ENCODE assay signal across 6 cellular contexts in genomic region chr19:17337675-17338439, GRCh38. TPM values are rescaled to one million over a fixed set of nuclear protein-coding genes. Genes with fewer than 3 reads are reported as not detected.
A peak's percentile ranks its signal among the peaks of the same experiment; 100 is the strongest.
DNase-seq lines count a peak whose midpoint lies in the region; TF ChIP-seq lines count a peak whose summit lies in the region.

No MANE protein-coding gene starts in this region.

- no peaks in the 10 kb centered on the region for H3K27me3 ChIP-seq in dorsolateral prefrontal cortex

- no peak for TF ChIP-seq POLR2A in NB4 (IDR thresholded peaks at IDR 0.05; ENCODE audit: extremely low read depth, insufficient read length)

- DNase-seq in DMS114 treated with DMSO at 0.1 percent for 48 hours (lab: John Stamatoyannopoulos, UW; ENCODE audit: unreplicated experiment) (peak; percentile 31), NB4 (ENCODE audit: low read depth) (peak; percentile 63), dorsolateral prefrontal cortex (peak in 1 of 10 donors; percentile 8), retinal pigment epithelial cell (ENCODE audit: low read depth) (no peak), DMS153 treated with DMSO at 0.1 percent for 48 hours (lab: John Stamatoyannopoulos, UW; ENCODE audit: unreplicated experiment) (no peak), NCI-H226 (no peak)

- no peak for TF ChIP-seq CTCF in NB4 (IDR thresholded peaks at IDR 0.05; ENCODE audit: low read depth, low read length)
- peak in 2 of 56 donors; percentile 3 to 12 for TF ChIP-seq CTCF in dorsolateral prefrontal cortex (IDR thresholded peaks at IDR 0.05 in 54 of 56, conservative IDR thresholded peaks at IDR 0.05 in 2 of 56; ENCODE audit: low read depth in 1 of 56, partially characterized antibody in 56 of 56)
- TF ChIP-seq CTCF in retinal pigment epithelial cell (conservative IDR thresholded peaks at IDR 0.05; ENCODE audit: low read depth, low read length), result no peak

- H3K4me3 ChIP-seq in NB4 (ENCODE audit: low read depth, low read length), result peak overlapping the region; percentile 86
- H3K4me3 ChIP-seq in dorsolateral prefrontal cortex, result peak overlapping the region; percentile 52 to 100 (median 85)
- peak overlapping the region; percentile 95 for H3K4me3 ChIP-seq in retinal pigment epithelial cell (ENCODE audit: low read length)

- H3K27ac ChIP-seq in dorsolateral prefrontal cortex, result peak overlapping the region in 44 of 59 donors; percentile 5 to 98 (median 95)

- intact Hi-C loops in dorsolateral prefrontal cortex (cut with DNase I), result loop anchor here in 1 of 2 donors (10.0 kb wide), 1 partner anchor 217 kb away; the partner anchor contains the start of gene COLGALT1

RNA-seq across cellular contexts. Expression of gene GTPBP3, which starts 0.5 kb away (rescaled TPM):
- 10 to 100 TPM; 11.7 to 35.1 (median 22.4) TPM for total RNA-seq in dorsolateral prefrontal cortex

RNA-seq across cellular contexts. Expression of gene ANO8, which starts 3.2 kb away (rescaled TPM):
- total RNA-seq in dorsolateral prefrontal cortex, result 10 to 100 TPM; 26.1 to 65.6 (median 37.6) TPM

RNA-seq across cellular contexts. Expression of gene DDA1, which starts 28.5 kb away (rescaled TPM):
- 10 to 100 TPM; 33.9 to 94.0 (median 52.4) TPM for total RNA-seq in dorsolateral prefrontal cortex

RNA-seq across cellular contexts. Expression of gene MRPL34, which starts 32.2 kb away (rescaled TPM):
- 10 to 100 TPM; 41.6 to 99.8 (median 67.2) TPM for total RNA-seq in dorsolateral prefrontal cortex

RNA-seq across cellular contexts. Expression of gene ABHD8, which starts 34.6 kb away (rescaled TPM):
- total RNA-seq in dorsolateral prefrontal cortex, result 100 to 1,000 TPM in 7 of 120 experiments, 10 to 100 TPM in 113; 22.5 to 113 (median 78.2) TPM

Comparison
In these comparisons a context has a peak if more than half of its experiments do, and no peak if none do; other contexts are left out.
1. DNase-seq: peak in DMS114 treated with DMSO at 0.1 percent for 48 hours (single experiment) and NB4 (single experiment); none in retinal pigment epithelial cell (single experiment), DMS153 treated with DMSO at 0.1 percent for 48 hours (single experiment) and NCI-H226 (single experiment).
2. Peak in every context shown above with its lines, with median percentiles within 50 percentile points of each other: H3K4me3 ChIP-seq.